ENCODE assay signal across 28 cellular contexts in genomic region chr15:48309740-48310139, GRCh38.
"Had no signal": no experiment of that assay in that cellular context is flagged by ENCODE, and none has a peak within 500 bp of the region (broad histone marks: within the 10 kb centered on the region; RNA-seq: fewer than 3 reads in every experiment).

No MANE protein-coding gene starts in this region.

- ATAC-seq: left colon; left lung; lower lobe of right lung; natural killer cell; psoas muscle; right lobe of liver; stimulated activated memory B cell treated with anti-CD40 and anti-IgM and Interleukin-4, amounts not matched to agents 10 μg/mL and 1 μg/mL and 100 μg/mL, for 72 hours; stimulated activated naive CD8-positive, alpha-beta T cell treated with anti-CD3 and anti-CD28 coated beads, Interleukin-15, amount 100 ng/mL, for 72 hours had no signal

- DNase-seq: hippocampal formation; kidney; left colon; left lung; lower lobe of right lung; mesendoderm; naive B cell; natural killer cell; nephron progenitor cell; occipital lobe; psoas muscle; right lobe of liver; stimulated activated CD4-positive, alpha-beta T cell treated with anti-CD3 and anti-CD28 coated beads, Interleukin-1b, Interleukin-23, amount 100 ng/mL, for 48 hours; stimulated activated CD4-positive, alpha-beta T cell treated with anti-CD3 and anti-CD28 coated beads, Interleukin-2, amount 100 ng/mL, for 48 hours; stimulated activated CD4-positive, alpha-beta T cell treated with anti-CD3 and anti-CD28 coated beads, Interleukin-4, amount 100 ng/mL, for 4 hours; stimulated activated CD8-positive, alpha-beta memory T cell treated with anti-CD3 and anti-CD28 coated beads, Interleukin-4, amount 100 ng/mL, for 48 hours; stimulated activated naive CD4-positive, alpha-beta T cell treated with Interleukin-2 at 50 U/mL for 16 hours; stimulated activated naive CD8-positive, alpha-beta T cell treated with anti-CD3 and anti-CD28 coated beads, Interleukin-15, amount 100 ng/mL, for 72 hours; substantia nigra; upper lobe of left lung had no signal

- H3K27ac Mint-ChIP-seq: mesothelial cell of epicardium; naive B cell; natural killer cell; nephron progenitor cell; neural progenitor cell; stimulated activated memory B cell treated with anti-CD40 and anti-IgM and Interleukin-4, amounts not matched to agents 10 μg/mL and 1 μg/mL and 100 μg/mL, for 72 hours; stimulated activated naive CD8-positive, alpha-beta T cell treated with anti-CD3 and anti-CD28 coated beads, Interleukin-15, amount 100 ng/mL, for 72 hours had no signal

- H3K79me2 ChIP-seq: parathyroid adenoma had no signal

- H3K36me3 ChIP-seq: left lung, lower lobe of right lung, neural progenitor cell, neutrophil, right lobe of liver, tibial nerve, upper lobe of left lung, vagina had no signal

- H3K4me3 Mint-ChIP-seq: mesothelial cell of epicardium; naive B cell; natural killer cell; nephron progenitor cell; neural progenitor cell; stimulated activated memory B cell treated with anti-CD40 and anti-IgM and Interleukin-4, amounts not matched to agents 10 μg/mL and 1 μg/mL and 100 μg/mL, for 72 hours; stimulated activated naive CD8-positive, alpha-beta T cell treated with anti-CD3 and anti-CD28 coated beads, Interleukin-15, amount 100 ng/mL, for 72 hours had no signal

- H3K4me3 ChIP-seq: left lung, lower lobe of right lung, neural progenitor cell, psoas muscle, right lobe of liver, smooth muscle cell, tibial nerve, upper lobe of left lung, vagina had no signal

- H2AFZ ChIP-seq: neural progenitor cell, parathyroid adenoma had no signal

- H3K27ac ChIP-seq: left lung, lower lobe of right lung, neural progenitor cell, parathyroid adenoma, psoas muscle, right lobe of liver, tibial nerve, upper lobe of left lung, vagina had no signal

- H3K9me3 ChIP-seq: left lung, lower lobe of right lung, neutrophil, psoas muscle, right lobe of liver, tibial nerve, upper lobe of left lung, vagina had no signal

- H3K36me3 Mint-ChIP-seq: mesothelial cell of epicardium; naive B cell; natural killer cell; neural progenitor cell; stimulated activated memory B cell treated with anti-CD40 and anti-IgM and Interleukin-4, amounts not matched to agents 10 μg/mL and 1 μg/mL and 100 μg/mL, for 72 hours had no signal

- H3K27me3 Mint-ChIP-seq: naive B cell; stimulated activated memory B cell treated with anti-CD40 and anti-IgM and Interleukin-4, amounts not matched to agents 10 μg/mL and 1 μg/mL and 100 μg/mL, for 72 hours had no signal

- H3K4me1 ChIP-seq: left lung, lower lobe of right lung, parathyroid adenoma, psoas muscle, right lobe of liver, tibial nerve, upper lobe of left lung, vagina had no signal

- H3K9ac ChIP-seq: neural progenitor cell, parathyroid adenoma had no signal

- H3K4me2 ChIP-seq: neural progenitor cell, smooth muscle cell had no signal

- H3K9me3 Mint-ChIP-seq: mesothelial cell of epicardium; naive B cell; natural killer cell; nephron progenitor cell; neural progenitor cell; stimulated activated memory B cell treated with anti-CD40 and anti-IgM and Interleukin-4, amounts not matched to agents 10 μg/mL and 1 μg/mL and 100 μg/mL, for 72 hours; stimulated activated naive CD8-positive, alpha-beta T cell treated with anti-CD3 and anti-CD28 coated beads, Interleukin-15, amount 100 ng/mL, for 72 hours had no signal

- H3K27me3 ChIP-seq: left lung, neural progenitor cell, neutrophil, right lobe of liver, tibial nerve, upper lobe of left lung, vagina had no signal

- H3K4me1 Mint-ChIP-seq: mesothelial cell of epicardium; naive B cell; natural killer cell; stimulated activated memory B cell treated with anti-CD40 and anti-IgM and Interleukin-4, amounts not matched to agents 10 μg/mL and 1 μg/mL and 100 μg/mL, for 72 hours; stimulated activated naive CD8-positive, alpha-beta T cell treated with anti-CD3 and anti-CD28 coated beads, Interleukin-15, amount 100 ng/mL, for 72 hours had no signal
